ENCODE assay signal across 17 cellular contexts in genomic region chr2:214839464-214839863, GRCh38. TPM values are rescaled to one million over a fixed set of nuclear protein-coding genes. Genes with fewer than 3 reads are reported as not detected.
DNase-seq lines count a peak whose midpoint lies in the region; ATAC-seq and TF ChIP-seq lines count a peak whose summit lies in the region.
"Had no signal": no experiment of that assay in that cellular context is flagged by ENCODE, and none has a peak within 500 bp of the region (broad histone marks: within the 10 kb centered on the region; RNA-seq: fewer than 3 reads in every experiment).

No MANE protein-coding gene starts in this region.

- intact Hi-C loops in mucosa of descending colon (cut with DNase I, micrococcal nuclease), result no loop called here

- no peak overlapping the region for H3K4me3 ChIP-seq in mucosa of descending colon

- no peaks in the 10 kb centered on the region for H3K9me3 ChIP-seq in mucosa of descending colon

- TF ChIP-seq CTCF in mucosa of descending colon (IDR thresholded peaks at IDR 0.05), result no peak

- peak; percentile 85 for ATAC-seq in GM19351 (IDR thresholded peaks at IDR 0.05; ENCODE audit: unreplicated experiment)
- peak; percentile 58 for ATAC-seq in HG02571 (IDR thresholded peaks at IDR 0.05; ENCODE audit: unreplicated experiment)
- ATAC-seq in HG03159 (IDR thresholded peaks at IDR 0.05; ENCODE audit: unreplicated experiment), result peak; percentile 94
- ATAC-seq in mucosa of descending colon, result no peak

- DNase-seq in CD1c-positive myeloid dendritic cell (ENCODE audit: extremely low spot score), result peak; percentile 19
- DNase-seq in islet precursor cell, result no peak
- no peak for DNase-seq in activated gamma-delta T cell treated with Interleukin-2 at 50 U/mL for 16 hours
- no peak for DNase-seq in NCI-H2196 (lab: John Stamatoyannopoulos, UW; ENCODE audit: unreplicated experiment)
- DNase-seq in mucosa of descending colon, result no peak
- DNase-seq: activated CD4-positive, CD25-positive, alpha-beta regulatory T cell; activated T-cell treated with anti-CD3 and anti-CD28 coated beads for 4 hours; cerebellar nuclear complex; GF-D8; head of caudate nucleus; KBM-7; naive B cell; NCI-H2029; stimulated activated CD4-positive, alpha-beta T cell treated with anti-CD3 and anti-CD28 coated beads, Interleukin-1b, Interleukin-23, amount 100 ng/mL, for 48 hours had no signal

- no peaks in the 10 kb centered on the region for H3K36me3 ChIP-seq in mucosa of descending colon (ENCODE audit: low read depth)

- H3K4me1 ChIP-seq in mucosa of descending colon (ENCODE audit: low read depth), result no peaks in the 10 kb centered on the region

RNA-seq across cellular contexts. Expression of gene BARD1, which starts 30.0 kb away (rescaled TPM):
- total RNA-seq in mucosa of descending colon, result 10 to 100 TPM; 10.5 to 20.4 (median 15.9) TPM
